In the genomic region with DNA sequence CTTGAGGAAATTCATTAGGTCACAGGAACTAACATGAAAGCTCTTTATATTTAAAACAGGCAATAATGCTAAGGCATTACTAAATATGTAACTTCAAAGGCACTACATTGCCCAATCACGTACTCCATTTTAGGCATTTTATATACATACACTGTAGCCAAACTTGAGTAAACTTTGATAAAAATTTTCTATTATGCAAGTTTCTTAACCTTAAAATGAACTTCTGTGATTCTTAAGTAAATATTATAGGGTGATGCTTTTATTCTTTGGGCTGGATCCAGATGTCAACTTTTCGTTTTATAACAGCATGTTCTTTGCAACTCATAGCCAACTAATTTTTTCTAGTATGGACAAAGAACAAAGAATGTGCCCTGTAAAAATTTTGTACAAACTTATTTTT, we compare ENCODE assay signal across 21 cellular contexts.
"Had no signal": no experiment of that assay in that cellular context is flagged by ENCODE, and none has a peak within 500 bp of the region (broad histone marks: within the 10 kb centered on the region; RNA-seq: fewer than 3 reads in every experiment).

No MANE protein-coding gene starts in this region.

- H3K36me3 Mint-ChIP-seq: activated naive CD8-positive, alpha-beta T cell had no signal

- H3K9me3 Mint-ChIP-seq: activated B cell treated with CpG ODN at 0.5 μM for 24 hours; activated CD8-positive, alpha-beta T cell treated with anti-CD3 and anti-CD28 coated beads for 36 hours; endodermal cell had no signal

- H3K4me1 Mint-ChIP-seq: activated B cell treated with CpG ODN at 0.5 μM for 24 hours had no signal

- H3K27ac ChIP-seq: dorsolateral prefrontal cortex, gastrocnemius medialis, heart right ventricle, pancreas, tibial nerve, uterus had no signal

- ATAC-seq: activated CD8-positive, alpha-beta T cell treated with anti-CD3 and anti-CD28 coated beads for 36 hours; gastrocnemius medialis; heart right ventricle; left cardiac atrium; pancreas had no signal

- H3K27ac Mint-ChIP-seq: activated B cell treated with CpG ODN at 0.5 μM for 24 hours; activated CD8-positive, alpha-beta T cell treated with anti-CD3 and anti-CD28 coated beads for 36 hours; activated naive CD8-positive, alpha-beta T cell; endodermal cell had no signal

- DNase-seq: activated B cell treated with CpG ODN at 0.5 μM for 24 hours; activated CD4-positive, alpha-beta T cell treated with anti-CD3 and anti-CD28 coated beads for 48 hours; activated CD8-positive, alpha-beta T cell treated with anti-CD3 and anti-CD28 coated beads for 36 hours; activated gamma-delta T cell treated with Interleukin-2 at 50 U/mL for 16 hours; anterior cingulate cortex; dorsolateral prefrontal cortex; endodermal cell; erythroblast; gastrocnemius medialis; heart right ventricle; left cardiac atrium; pancreas; stimulated activated CD4-positive, alpha-beta T cell treated with anti-CD3 and anti-CD28 coated beads, Interleukin-15, amount 100 ng/mL, for 24 hours; stimulated activated CD4-positive, alpha-beta T cell treated with anti-CD3 and anti-CD28 coated beads, Interleukin-4, amount 100 ng/mL, for 1 hour; stimulated activated naive CD4-positive, alpha-beta T cell treated with Interleukin-2 at 50 U/mL for 16 hours; substantia nigra; T-helper 2 cell; uterus had no signal

- H3K4me3 ChIP-seq: dorsolateral prefrontal cortex, gastrocnemius medialis, heart right ventricle, lung, pancreas, tibial nerve, uterus had no signal

- H3K27me3 Mint-ChIP-seq: activated B cell treated with CpG ODN at 0.5 μM for 24 hours had no signal

- H3K4me3 Mint-ChIP-seq: activated B cell treated with CpG ODN at 0.5 μM for 24 hours; activated CD8-positive, alpha-beta T cell treated with anti-CD3 and anti-CD28 coated beads for 36 hours; activated naive CD8-positive, alpha-beta T cell; endodermal cell had no signal
